10 cellular contexts compared by ENCODE assay signal in genomic region chr4:915041-915474, GRCh38. TPM values are rescaled to one million over a fixed set of nuclear protein-coding genes. Genes with fewer than 3 reads are reported as not detected.
DNase-seq lines count a peak whose midpoint lies in the region; ATAC-seq lines count a peak whose summit lies in the region.
"Had no signal": no experiment of that assay in that cellular context is flagged by ENCODE, and none has a peak within 500 bp of the region (broad histone marks: within the 10 kb centered on the region; RNA-seq: fewer than 3 reads in every experiment).

No MANE protein-coding gene starts in this region.

- H3K9me3 Mint-ChIP-seq in activated CD4-positive, alpha-beta T cell treated with anti-CD3 and anti-CD28 coated beads for 36 hours (ENCODE audit: low read depth) = peaks cover 7% of the 10 kb centered on the region
- peaks cover 8 to 11% of the 10 kb centered on the region in 2 donors for H3K9me3 Mint-ChIP-seq in stimulated activated naive B cell treated with anti-CD40 and anti-IgM and Interleukin-4, amounts not matched to agents 10 μg/mL and 1 μg/mL and 100 μg/mL, for 72 hours

- H3K4me3 Mint-ChIP-seq in activated CD4-positive, alpha-beta T cell treated with anti-CD3 and anti-CD28 coated beads for 36 hours = peak overlapping the region; percentile 46
- peak overlapping the region; percentile 73 to 79 for H3K4me3 Mint-ChIP-seq in stimulated activated naive B cell treated with anti-CD40 and anti-IgM and Interleukin-4, amounts not matched to agents 10 μg/mL and 1 μg/mL and 100 μg/mL, for 72 hours

- DNase-seq in activated CD4-positive, alpha-beta T cell treated with anti-CD3 and anti-CD28 coated beads for 36 hours = no peak
- DNase-seq in activated CD4-positive, alpha-beta T cell treated with anti-CD3 and anti-CD28 coated beads for 1 hour = no peak
- DNase-seq in SIG-M5 treated with dmso at 0.1 percent for 504 hours (lab: John Stamatoyannopoulos, UW; ENCODE audit: unreplicated experiment) (peak; percentile 75), cardiac septum (ENCODE audit: low spot score) (peak; percentile 64), NCI-H2227 treated with DMSO at 0.1 percent for 48 hours (lab: John Stamatoyannopoulos, UW) (no peak), NCI-H82 (lab: John Stamatoyannopoulos, UW) (no peak)
- DNase-seq in stimulated activated naive B cell treated with anti-CD40 and anti-IgM and Interleukin-4, amounts not matched to agents 10 μg/mL and 1 μg/mL and 100 μg/mL, for 72 hours = no peak
- DNase-seq: activated CD4-positive, alpha-beta T cell treated with anti-CD3 and anti-CD28 coated beads, Interleukin-2, amount 50 U/mL, for 4 hours; NCI-H69 had no signal

- H3K27me3 Mint-ChIP-seq in activated CD4-positive, alpha-beta T cell treated with anti-CD3 and anti-CD28 coated beads for 36 hours = no peaks in the 10 kb centered on the region
- H3K27me3 Mint-ChIP-seq in stimulated activated naive B cell treated with anti-CD40 and anti-IgM and Interleukin-4, amounts not matched to agents 10 μg/mL and 1 μg/mL and 100 μg/mL, for 72 hours = no peaks in the 10 kb centered on the region

- intact Hi-C loops in activated CD4-positive, alpha-beta T cell treated with anti-CD3 and anti-CD28 coated beads for 36 hours (cut with DNase I, micrococcal nuclease) = no loop called here
- intact Hi-C loops in cardiac septum (cut with DNase I) = no loop called here

- peak overlapping the region; percentile 79 for H3K27ac Mint-ChIP-seq in activated CD4-positive, alpha-beta T cell treated with anti-CD3 and anti-CD28 coated beads for 36 hours
- peak overlapping the region; percentile 84 for H3K27ac Mint-ChIP-seq in stimulated activated naive B cell treated with anti-CD40 and anti-IgM and Interleukin-4, amounts not matched to agents 10 μg/mL and 1 μg/mL and 100 μg/mL, for 72 hours

- CTCF ChIA-PET in activated CD4-positive, alpha-beta T cell treated with anti-CD3 and anti-CD28 coated beads for 36 hours (lab: Charles Lee) = no interaction called here

- POLR2A ChIA-PET in activated CD4-positive, alpha-beta T cell treated with anti-CD3 and anti-CD28 coated beads for 36 hours (lab: Charles Lee) = no interaction called here

- ATAC-seq in activated CD4-positive, alpha-beta T cell treated with anti-CD3 and anti-CD28 coated beads for 36 hours = no peak
- ATAC-seq in stimulated activated naive B cell treated with anti-CD40 and anti-IgM and Interleukin-4, amounts not matched to agents 10 μg/mL and 1 μg/mL and 100 μg/mL, for 72 hours (replicated peaks) = peak; percentile 90 to 95
- ATAC-seq in HG03039 (IDR thresholded peaks at IDR 0.05; ENCODE audit: unreplicated experiment) = no peak

- H3K36me3 Mint-ChIP-seq in activated CD4-positive, alpha-beta T cell treated with anti-CD3 and anti-CD28 coated beads for 36 hours (ENCODE audit: low read depth) = peaks cover 21% of the 10 kb centered on the region
- H3K36me3 Mint-ChIP-seq in stimulated activated naive B cell treated with anti-CD40 and anti-IgM and Interleukin-4, amounts not matched to agents 10 μg/mL and 1 μg/mL and 100 μg/mL, for 72 hours = peaks cover 29 to 55% of the 10 kb centered on the region in 2 donors

- peaks cover 39% of the 10 kb centered on the region for H3K4me1 Mint-ChIP-seq in activated CD4-positive, alpha-beta T cell treated with anti-CD3 and anti-CD28 coated beads for 36 hours
- H3K4me1 Mint-ChIP-seq in stimulated activated naive B cell treated with anti-CD40 and anti-IgM and Interleukin-4, amounts not matched to agents 10 μg/mL and 1 μg/mL and 100 μg/mL, for 72 hours = peaks cover 37 to 60% of the 10 kb centered on the region in 2 donors

RNA-seq across cellular contexts. Expression of gene GAK, which starts 17.1 kb away (rescaled TPM):
- total RNA-seq in activated CD4-positive, alpha-beta T cell treated with anti-CD3 and anti-CD28 coated beads for 36 hours = 10 to 100 TPM; 82.9 to 88.0 TPM
- 36.1 TPM for total RNA-seq in cardiac septum

RNA-seq across cellular contexts. Expression of gene TMEM175, which starts 17.2 kb away (rescaled TPM):
- 10 to 100 TPM; 15.2 to 17.3 TPM for total RNA-seq in activated CD4-positive, alpha-beta T cell treated with anti-CD3 and anti-CD28 coated beads for 36 hours
- total RNA-seq in cardiac septum = 22.7 TPM

RNA-seq across cellular contexts. Expression of gene DGKQ, which starts 58.3 kb away (rescaled TPM):
- total RNA-seq in activated CD4-positive, alpha-beta T cell treated with anti-CD3 and anti-CD28 coated beads for 36 hours = 10 to 100 TPM in 1 of 2 experiments, 1 to 10 TPM in 1; 9.3 to 11.3 TPM
- total RNA-seq in cardiac septum = 5.2 TPM

Comparison
In these comparisons a context has a peak if more than half of its experiments do, and no peak if none do; other contexts are left out.
1. ATAC-seq: peak in stimulated activated naive B cell treated with anti-CD40 and anti-IgM and Interleukin-4, amounts not matched to agents 10 μg/mL and 1 μg/mL and 100 μg/mL, for 72 hours (2 of 2); none in activated CD4-positive, alpha-beta T cell treated with anti-CD3 and anti-CD28 coated beads for 36 hours (single experiment) and HG03039 (single experiment).
2. DNase-seq: peak in SIG-M5 treated with dmso at 0.1 percent for 504 hours (single experiment) and cardiac septum (single experiment); none in activated CD4-positive, alpha-beta T cell treated with anti-CD3 and anti-CD28 coated beads for 36 hours (single experiment), activated CD4-positive, alpha-beta T cell treated with anti-CD3 and anti-CD28 coated beads for 1 hour (single experiment), stimulated activated naive B cell treated with anti-CD40 and anti-IgM and Interleukin-4, amounts not matched to agents 10 μg/mL and 1 μg/mL and 100 μg/mL, for 72 hours (single experiment), NCI-H2227 treated with DMSO at 0.1 percent for 48 hours (single experiment) and NCI-H82 (single experiment).